ENCODE assay signal across 1 cellular context in the genomic region with DNA sequence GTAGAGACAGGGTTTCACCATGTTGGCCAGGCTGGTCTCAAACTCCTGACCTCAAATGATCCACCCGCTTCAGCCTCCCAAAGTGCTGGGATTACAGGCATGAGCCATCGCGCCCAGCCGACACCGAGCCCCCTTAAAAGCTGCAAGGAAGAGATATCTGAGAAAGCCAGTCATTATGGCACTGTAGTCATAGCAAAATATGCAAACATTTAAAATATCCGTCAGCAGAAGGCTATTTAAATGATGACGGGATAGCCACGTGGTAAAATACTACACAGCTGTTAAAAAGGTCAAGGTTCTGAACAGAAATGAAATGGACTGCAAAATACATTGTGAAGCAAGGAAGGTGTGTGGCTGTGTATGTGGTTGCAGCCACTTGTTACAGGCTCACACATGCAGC.
TF ChIP-seq lines count a peak whose summit lies in the region.

No MANE protein-coding gene starts in this region.

TF ChIP-seq in K562, 482 proteins besides CTCF, POLR2A, EP300 and RAD21 (continues in another document):
- TF ChIP-seq, protein P1, sequence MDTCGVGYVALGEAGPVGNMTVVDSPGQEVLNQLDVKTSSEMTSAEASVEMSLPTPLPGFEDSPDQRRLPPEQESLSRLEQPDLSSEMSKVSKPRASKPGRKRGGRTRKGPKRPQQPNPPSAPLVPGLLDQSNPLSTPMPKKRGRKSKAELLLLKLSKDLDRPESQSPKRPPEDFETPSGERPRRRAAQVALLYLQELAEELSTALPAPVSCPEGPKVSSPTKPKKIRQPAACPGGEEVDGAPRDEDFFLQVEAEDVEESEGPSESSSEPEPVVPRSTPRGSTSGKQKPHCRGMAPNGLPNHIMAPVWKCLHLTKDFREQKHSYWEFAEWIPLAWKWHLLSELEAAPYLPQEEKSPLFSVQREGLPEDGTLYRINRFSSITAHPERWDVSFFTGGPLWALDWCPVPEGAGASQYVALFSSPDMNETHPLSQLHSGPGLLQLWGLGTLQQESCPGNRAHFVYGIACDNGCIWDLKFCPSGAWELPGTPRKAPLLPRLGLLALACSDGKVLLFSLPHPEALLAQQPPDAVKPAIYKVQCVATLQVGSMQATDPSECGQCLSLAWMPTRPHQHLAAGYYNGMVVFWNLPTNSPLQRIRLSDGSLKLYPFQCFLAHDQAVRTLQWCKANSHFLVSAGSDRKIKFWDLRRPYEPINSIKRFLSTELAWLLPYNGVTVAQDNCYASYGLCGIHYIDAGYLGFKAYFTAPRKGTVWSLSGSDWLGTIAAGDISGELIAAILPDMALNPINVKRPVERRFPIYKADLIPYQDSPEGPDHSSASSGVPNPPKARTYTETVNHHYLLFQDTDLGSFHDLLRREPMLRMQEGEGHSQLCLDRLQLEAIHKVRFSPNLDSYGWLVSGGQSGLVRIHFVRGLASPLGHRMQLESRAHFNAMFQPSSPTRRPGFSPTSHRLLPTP (IDR thresholded peaks at IDR 0.05; ENCODE audit: borderline replicate concordance, extremely low read depth, insufficient read length): no peak
- TF ChIP-seq EZH2 (IDR thresholded peaks at IDR 0.05; ENCODE audit: borderline replicate concordance, low read depth, low read length) (no peak), ZNF143 (CRISPR knock-in tag; IDR thresholded peaks at IDR 0.05) (no peak), TAF15 (IDR thresholded peaks at IDR 0.05; ENCODE audit: low read depth, low read length) (no peak), SRSF1 (IDR thresholded peaks at IDR 0.05; ENCODE audit: low read depth, low read length) (no peak), POLR2H (tag; IDR thresholded peaks at IDR 0.05; ENCODE audit: low read depth) (no peak), HIVEP1 (CRISPR knock-in tag; IDR thresholded peaks at IDR 0.05) (no peak), TRIM24 (IDR thresholded peaks at IDR 0.05) (peak; percentile 18 to 63; a peak in 2 of 4 replicates), CHCHD3 (CRISPR knock-in tag; IDR thresholded peaks at IDR 0.05) (no peak), ATF1 (CRISPR knock-in tag; IDR thresholded peaks at IDR 0.05) (no peak), ATF1 (tag; IDR thresholded peaks at IDR 0.05) (0 out of 2 replicates have a peak, but pooled peaks have one; percentile 33), RAD51 (IDR thresholded peaks at IDR 0.05; ENCODE audit: borderline replicate concordance, low read depth) (peak; percentile 10; the same call in 1 of the 2 replicates), MYBL2 (IDR thresholded peaks at IDR 0.05; ENCODE audit: low read depth) (no peak), MYBL2 (CRISPR knock-in tag; IDR thresholded peaks at IDR 0.05; ENCODE audit: borderline replicate concordance) (no peak), PHF20 (IDR thresholded peaks at IDR 0.05; ENCODE audit: partially characterized antibody) (no peak), SP2 (IDR thresholded peaks at IDR 0.05; ENCODE audit: extremely low read depth, low read depth, low read length, poor library complexity, severe bottlenecking) (no peak), SMARCA4 (IDR thresholded peaks at IDR 0.05) (0 out of 2 replicates have a peak, but pooled peaks have one; percentile 24), DPF2 (IDR thresholded peaks at IDR 0.05) (peak; percentile 65), MTA2 (IDR thresholded peaks at IDR 0.05; ENCODE audit: low read depth) (0 out of 2 replicates have a peak, but pooled peaks have one; percentile 35), BRD9 (IDR thresholded peaks at IDR 0.05; ENCODE audit: low read depth, partially characterized antibody) (no peak), GABPA (tag; conservative IDR thresholded peaks at IDR 0.05; ENCODE audit: low read depth) (no peak), SMAD1 (IDR thresholded peaks at IDR 0.05; ENCODE audit: low read depth, low read length, partially characterized antibody) (no peak), MYC (IDR thresholded peaks at IDR 0.05; ENCODE audit: low read depth, low read length) (0 out of 2 replicates have a peak, but pooled peaks have one; percentile 14), MYC (CRISPR knock-in tag; IDR thresholded peaks at IDR 0.05; ENCODE audit: borderline replicate concordance, low read depth) (no peak), ARID1B (IDR thresholded peaks at IDR 0.05) (peak; percentile 76), ZNF75A (CRISPR knock-in tag; IDR thresholded peaks at IDR 0.05) (no peak), SMARCC2 (IDR thresholded peaks at IDR 0.05; ENCODE audit: low read depth) (no peak), FOXM1 (IDR thresholded peaks at IDR 0.05; ENCODE audit: low read depth) (peak; percentile 18; the same call in 1 of the 2 replicates), FOXM1 (CRISPR knock-in tag; IDR thresholded peaks at IDR 0.05; ENCODE audit: low read depth) (no peak), SMARCB1 (IDR thresholded peaks at IDR 0.05; ENCODE audit: insufficient read length, low read depth) (no peak), KAT2B (IDR thresholded peaks at IDR 0.05; ENCODE audit: low read depth, low read length) (no peak), JUNB (CRISPR knock-in tag; conservative IDR thresholded peaks at IDR 0.05) (no peak), NFIC (IDR thresholded peaks at IDR 0.05) (0 out of 2 replicates have a peak, but pooled peaks have one; percentile 9), HDAC2 (IDR thresholded peaks at IDR 0.05) (0 out of 2 replicates have a peak, but pooled peaks have one; percentile 35), ZNF507 (tag; conservative IDR thresholded peaks at IDR 0.05) (no peak), BCOR (IDR thresholded peaks at IDR 0.05) (peak; percentile 51; the same call in 1 of the 2 replicates), ZNF146 (CRISPR knock-in tag; IDR thresholded peaks at IDR 0.05; ENCODE audit: unreplicated experiment) (peak; percentile 98), HDAC1 (IDR thresholded peaks at IDR 0.05) (0 out of 4 replicates have a peak, but pooled peaks of 1 of the 2 experiments have one; percentile 23), SMARCE1 (IDR thresholded peaks at IDR 0.05) (peak; percentile 24; the same call in 1 of the 2 replicates)
- TF ChIP-seq, protein P2, sequence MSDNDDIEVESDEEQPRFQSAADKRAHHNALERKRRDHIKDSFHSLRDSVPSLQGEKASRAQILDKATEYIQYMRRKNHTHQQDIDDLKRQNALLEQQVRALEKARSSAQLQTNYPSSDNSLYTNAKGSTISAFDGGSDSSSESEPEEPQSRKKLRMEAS (CRISPR knock-in tag; IDR thresholded peaks at IDR 0.05): peak; percentile 68
- TF ChIP-seq, protein P3, sequence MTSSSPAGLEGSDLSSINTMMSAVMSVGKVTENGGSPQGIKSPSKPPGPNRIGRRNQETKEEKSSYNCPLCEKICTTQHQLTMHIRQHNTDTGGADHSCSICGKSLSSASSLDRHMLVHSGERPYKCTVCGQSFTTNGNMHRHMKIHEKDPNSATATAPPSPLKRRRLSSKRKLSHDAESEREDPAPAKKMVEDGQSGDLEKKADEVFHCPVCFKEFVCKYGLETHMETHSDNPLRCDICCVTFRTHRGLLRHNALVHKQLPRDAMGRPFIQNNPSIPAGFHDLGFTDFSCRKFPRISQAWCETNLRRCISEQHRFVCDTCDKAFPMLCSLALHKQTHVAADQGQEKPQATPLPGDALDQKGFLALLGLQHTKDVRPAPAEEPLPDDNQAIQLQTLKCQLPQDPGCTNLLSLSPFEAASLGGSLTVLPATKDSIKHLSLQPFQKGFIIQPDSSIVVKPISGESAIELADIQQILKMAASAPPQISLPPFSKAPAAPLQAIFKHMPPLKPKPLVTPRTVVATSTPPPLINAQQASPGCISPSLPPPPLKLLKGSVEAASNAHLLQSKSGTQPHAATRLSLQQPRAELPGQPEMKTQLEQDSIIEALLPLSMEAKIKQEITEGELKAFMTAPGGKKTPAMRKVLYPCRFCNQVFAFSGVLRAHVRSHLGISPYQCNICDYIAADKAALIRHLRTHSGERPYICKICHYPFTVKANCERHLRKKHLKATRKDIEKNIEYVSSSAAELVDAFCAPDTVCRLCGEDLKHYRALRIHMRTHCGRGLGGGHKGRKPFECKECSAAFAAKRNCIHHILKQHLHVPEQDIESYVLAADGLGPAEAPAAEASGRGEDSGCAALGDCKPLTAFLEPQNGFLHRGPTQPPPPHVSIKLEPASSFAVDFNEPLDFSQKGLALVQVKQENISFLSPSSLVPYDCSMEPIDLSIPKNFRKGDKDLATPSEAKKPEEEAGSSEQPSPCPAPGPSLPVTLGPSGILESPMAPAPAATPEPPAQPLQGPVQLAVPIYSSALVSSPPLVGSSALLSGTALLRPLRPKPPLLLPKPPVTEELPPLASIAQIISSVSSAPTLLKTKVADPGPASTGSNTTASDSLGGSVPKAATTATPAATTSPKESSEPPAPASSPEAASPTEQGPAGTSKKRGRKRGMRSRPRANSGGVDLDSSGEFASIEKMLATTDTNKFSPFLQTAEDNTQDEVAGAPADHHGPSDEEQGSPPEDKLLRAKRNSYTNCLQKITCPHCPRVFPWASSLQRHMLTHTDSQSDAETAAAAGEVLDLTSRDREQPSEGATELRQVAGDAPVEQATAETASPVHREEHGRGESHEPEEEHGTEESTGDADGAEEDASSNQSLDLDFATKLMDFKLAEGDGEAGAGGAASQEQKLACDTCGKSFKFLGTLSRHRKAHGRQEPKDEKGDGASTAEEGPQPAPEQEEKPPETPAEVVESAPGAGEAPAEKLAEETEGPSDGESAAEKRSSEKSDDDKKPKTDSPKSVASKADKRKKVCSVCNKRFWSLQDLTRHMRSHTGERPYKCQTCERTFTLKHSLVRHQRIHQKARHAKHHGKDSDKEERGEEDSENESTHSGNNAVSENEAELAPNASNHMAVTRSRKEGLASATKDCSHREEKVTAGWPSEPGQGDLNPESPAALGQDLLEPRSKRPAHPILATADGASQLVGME (CRISPR knock-in tag; IDR thresholded peaks at IDR 0.05): no peak
- TF ChIP-seq, protein P4, sequence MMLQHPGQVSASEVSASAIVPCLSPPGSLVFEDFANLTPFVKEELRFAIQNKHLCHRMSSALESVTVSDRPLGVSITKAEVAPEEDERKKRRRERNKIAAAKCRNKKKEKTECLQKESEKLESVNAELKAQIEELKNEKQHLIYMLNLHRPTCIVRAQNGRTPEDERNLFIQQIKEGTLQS (IDR thresholded peaks at IDR 0.05): peak; percentile 68
- TF ChIP-seq, protein P4 (CRISPR knock-in tag; conservative IDR thresholded peaks at IDR 0.05): no peak
- TF ChIP-seq, protein P5, sequence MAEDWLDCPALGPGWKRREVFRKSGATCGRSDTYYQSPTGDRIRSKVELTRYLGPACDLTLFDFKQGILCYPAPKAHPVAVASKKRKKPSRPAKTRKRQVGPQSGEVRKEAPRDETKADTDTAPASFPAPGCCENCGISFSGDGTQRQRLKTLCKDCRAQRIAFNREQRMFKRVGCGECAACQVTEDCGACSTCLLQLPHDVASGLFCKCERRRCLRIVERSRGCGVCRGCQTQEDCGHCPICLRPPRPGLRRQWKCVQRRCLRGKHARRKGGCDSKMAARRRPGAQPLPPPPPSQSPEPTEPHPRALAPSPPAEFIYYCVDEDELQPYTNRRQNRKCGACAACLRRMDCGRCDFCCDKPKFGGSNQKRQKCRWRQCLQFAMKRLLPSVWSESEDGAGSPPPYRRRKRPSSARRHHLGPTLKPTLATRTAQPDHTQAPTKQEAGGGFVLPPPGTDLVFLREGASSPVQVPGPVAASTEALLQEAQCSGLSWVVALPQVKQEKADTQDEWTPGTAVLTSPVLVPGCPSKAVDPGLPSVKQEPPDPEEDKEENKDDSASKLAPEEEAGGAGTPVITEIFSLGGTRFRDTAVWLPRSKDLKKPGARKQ (CRISPR knock-in tag; IDR thresholded peaks at IDR 0.05): no peak
- TF ChIP-seq, protein P6, sequence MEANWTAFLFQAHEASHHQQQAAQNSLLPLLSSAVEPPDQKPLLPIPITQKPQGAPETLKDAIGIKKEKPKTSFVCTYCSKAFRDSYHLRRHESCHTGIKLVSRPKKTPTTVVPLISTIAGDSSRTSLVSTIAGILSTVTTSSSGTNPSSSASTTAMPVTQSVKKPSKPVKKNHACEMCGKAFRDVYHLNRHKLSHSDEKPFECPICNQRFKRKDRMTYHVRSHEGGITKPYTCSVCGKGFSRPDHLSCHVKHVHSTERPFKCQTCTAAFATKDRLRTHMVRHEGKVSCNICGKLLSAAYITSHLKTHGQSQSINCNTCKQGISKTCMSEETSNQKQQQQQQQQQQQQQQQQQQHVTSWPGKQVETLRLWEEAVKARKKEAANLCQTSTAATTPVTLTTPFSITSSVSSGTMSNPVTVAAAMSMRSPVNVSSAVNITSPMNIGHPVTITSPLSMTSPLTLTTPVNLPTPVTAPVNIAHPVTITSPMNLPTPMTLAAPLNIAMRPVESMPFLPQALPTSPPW (CRISPR knock-in tag; IDR thresholded peaks at IDR 0.05): no peak
- TF ChIP-seq, protein P7, sequence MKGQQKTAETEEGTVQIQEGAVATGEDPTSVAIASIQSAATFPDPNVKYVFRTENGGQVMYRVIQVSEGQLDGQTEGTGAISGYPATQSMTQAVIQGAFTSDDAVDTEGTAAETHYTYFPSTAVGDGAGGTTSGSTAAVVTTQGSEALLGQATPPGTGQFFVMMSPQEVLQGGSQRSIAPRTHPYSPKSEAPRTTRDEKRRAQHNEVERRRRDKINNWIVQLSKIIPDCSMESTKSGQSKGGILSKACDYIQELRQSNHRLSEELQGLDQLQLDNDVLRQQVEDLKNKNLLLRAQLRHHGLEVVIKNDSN (CRISPR knock-in tag; IDR thresholded peaks at IDR 0.05): peak; percentile 58; the same call in 1 of the 2 replicates
- TF ChIP-seq, protein P8, sequence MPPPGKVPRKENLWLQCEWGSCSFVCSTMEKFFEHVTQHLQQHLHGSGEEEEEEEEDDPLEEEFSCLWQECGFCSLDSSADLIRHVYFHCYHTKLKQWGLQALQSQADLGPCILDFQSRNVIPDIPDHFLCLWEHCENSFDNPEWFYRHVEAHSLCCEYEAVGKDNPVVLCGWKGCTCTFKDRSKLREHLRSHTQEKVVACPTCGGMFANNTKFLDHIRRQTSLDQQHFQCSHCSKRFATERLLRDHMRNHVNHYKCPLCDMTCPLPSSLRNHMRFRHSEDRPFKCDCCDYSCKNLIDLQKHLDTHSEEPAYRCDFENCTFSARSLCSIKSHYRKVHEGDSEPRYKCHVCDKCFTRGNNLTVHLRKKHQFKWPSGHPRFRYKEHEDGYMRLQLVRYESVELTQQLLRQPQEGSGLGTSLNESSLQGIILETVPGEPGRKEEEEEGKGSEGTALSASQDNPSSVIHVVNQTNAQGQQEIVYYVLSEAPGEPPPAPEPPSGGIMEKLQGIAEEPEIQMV (tag; conservative IDR thresholded peaks at IDR 0.05; ENCODE audit: low read depth): no peak
